Comparison of ENCODE assay signal across 17 cellular contexts in the genomic region with DNA sequence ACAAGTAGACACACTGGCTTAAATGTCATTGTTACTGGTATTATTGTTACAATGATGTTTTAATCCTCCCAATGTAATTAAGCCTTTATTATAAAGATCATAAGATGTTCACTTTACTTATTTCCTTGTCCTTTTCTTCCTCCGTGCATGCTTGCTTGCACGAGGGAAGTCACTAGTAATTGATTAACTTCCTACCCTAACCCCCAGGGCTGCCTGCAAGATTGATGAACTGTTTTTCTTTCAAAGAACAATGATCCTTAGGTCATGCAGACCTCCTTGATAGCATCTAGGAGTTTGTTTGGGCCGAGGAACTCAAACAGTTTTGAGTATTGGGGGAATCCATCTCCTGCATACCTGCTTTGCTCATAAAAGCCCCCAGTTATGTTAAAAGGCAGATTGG.
"Had no signal": no experiment of that assay in that cellular context is flagged by ENCODE, and none has a peak within 500 bp of the region (broad histone marks: within the 10 kb centered on the region; RNA-seq: fewer than 3 reads in every experiment).

No MANE protein-coding gene starts in this region.

- FAIRE-seq: pancreas, urothelium cell line had no signal

- ATAC-seq: activated CD8-positive, alpha-beta memory T cell treated with anti-CD3 and anti-CD28 coated beads, Interleukin-2, amount 10 ng/mL, durations not matched to agents 7 days and 5 days; activated naive CD8-positive, alpha-beta T cell treated with anti-CD3 and anti-CD28 coated beads, Interleukin-2, amount 50 U/mL, for 24 hours; gastrocnemius medialis; left lobe of liver; pancreas had no signal

- H3K27ac ChIP-seq: ascending aorta, breast epithelium, gastrocnemius medialis, pancreas, tibial artery had no signal

- DNase-seq: activated CD4-positive, alpha-beta T cell treated with anti-CD3 and anti-CD28 coated beads for 1 hour; activated CD4-positive, alpha-beta T cell treated with anti-CD3 and anti-CD28 coated beads, Interleukin-2, amount 50 U/mL, for 4 hours; activated CD8-positive, alpha-beta memory T cell treated with anti-CD3 and anti-CD28 coated beads, Interleukin-2, amount 10 ng/mL, durations not matched to agents 7 days and 5 days; activated naive CD4-positive, alpha-beta T cell treated with anti-CD3 and anti-CD28 coated beads for 36 hours; activated naive CD8-positive, alpha-beta T cell treated with anti-CD3 and anti-CD28 coated beads, Interleukin-2, amount 50 U/mL, for 24 hours; activated T-cell treated with anti-CD3 and anti-CD28 coated beads, Interleukin-2, amount 50 U/mL, for 1 hour; dermis blood vessel endothelial cell; effector memory CD8-positive, alpha-beta T cell; gastrocnemius medialis; mammary epithelial cell; pancreas; T1000; tibial artery had no signal
